In the genomic region with DNA sequence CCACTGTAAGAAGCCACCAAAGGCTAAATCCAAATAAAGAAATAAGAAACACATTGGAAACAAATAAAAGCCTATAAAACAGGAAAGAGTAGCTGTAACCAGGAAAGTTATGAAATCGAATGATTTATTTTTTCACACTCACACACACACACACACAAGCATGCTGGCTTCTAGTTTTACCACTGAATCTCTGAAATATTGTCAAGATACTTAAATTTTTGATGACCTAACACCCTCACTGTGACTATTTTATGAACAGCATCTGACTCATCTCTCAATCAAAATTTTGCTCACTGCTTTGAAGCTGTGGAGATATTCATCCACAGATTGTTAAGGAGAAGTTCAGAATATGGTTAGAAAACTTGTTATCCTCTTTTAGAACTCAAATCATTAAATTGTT, we compare ENCODE assay signal across 16 cellular contexts. TPM values are rescaled to one million over a fixed set of nuclear protein-coding genes. Genes with fewer than 3 reads are reported as not detected.
"Had no signal": no experiment of that assay in that cellular context is flagged by ENCODE, and none has a peak within 500 bp of the region (broad histone marks: within the 10 kb centered on the region; RNA-seq: fewer than 3 reads in every experiment).

No MANE protein-coding gene starts in this region.

- H3K9ac ChIP-seq: neural progenitor cell had no signal

- H3K9me3 ChIP-seq: thyroid gland had no signal

- H3K4me3 ChIP-seq: hepatocyte, neural progenitor cell, skin epidermis, thyroid gland had no signal

- H3K9me3 Mint-ChIP-seq: activated CD8-positive, alpha-beta T cell treated with anti-CD3 and anti-CD28 coated beads for 36 hours; activated T-helper 1 cell treated with anti-CD3 and anti-CD28 coated beads, Interleukin-12 subunit alpha, Interleukin-12 subunit beta, Interleukin-2, Interleukin-4 antibody, amounts not matched to agents 30 ng/mL and 10 ng/mL and 1 ng/mL, durations not matched to agents 14 hours and 24 hours and 36 hours; dendritic cell treated with granulocyte-macrophage colony-stimulating factor and Interleukin-4, amounts not matched to agents 40 ng/mL and 50 ng/mL, for 4 days; effector memory CD8-positive, alpha-beta T cell; mesothelial cell of epicardium; neural progenitor cell had no signal

- H3K27me3 ChIP-seq: hepatocyte, neural progenitor cell, thyroid gland had no signal

- H3K27ac ChIP-seq: epithelial cell of prostate, hepatocyte, neural progenitor cell, skin epidermis, thyroid gland had no signal

- H3K36me3 ChIP-seq: neural progenitor cell, thyroid gland had no signal

- H3K4me1 Mint-ChIP-seq: mesothelial cell of epicardium, neural progenitor cell had no signal

- H3K27me3 Mint-ChIP-seq: central memory CD8-positive, alpha-beta T cell; effector memory CD8-positive, alpha-beta T cell had no signal

- H3K4me3 Mint-ChIP-seq: activated CD8-positive, alpha-beta T cell treated with anti-CD3 and anti-CD28 coated beads for 36 hours; activated T-helper 1 cell treated with anti-CD3 and anti-CD28 coated beads, Interleukin-12 subunit alpha, Interleukin-12 subunit beta, Interleukin-2, Interleukin-4 antibody, amounts not matched to agents 30 ng/mL and 10 ng/mL and 1 ng/mL, durations not matched to agents 14 hours and 24 hours and 36 hours; central memory CD8-positive, alpha-beta T cell; dendritic cell treated with granulocyte-macrophage colony-stimulating factor and Interleukin-4, amounts not matched to agents 40 ng/mL and 50 ng/mL, for 4 days; effector memory CD8-positive, alpha-beta T cell; mesothelial cell of epicardium; neural progenitor cell had no signal

- H2AFZ ChIP-seq: hepatocyte, neural progenitor cell had no signal

- H3K27ac Mint-ChIP-seq: activated CD8-positive, alpha-beta T cell treated with anti-CD3 and anti-CD28 coated beads for 36 hours; activated T-helper 1 cell treated with anti-CD3 and anti-CD28 coated beads, Interleukin-12 subunit alpha, Interleukin-12 subunit beta, Interleukin-2, Interleukin-4 antibody, amounts not matched to agents 30 ng/mL and 10 ng/mL and 1 ng/mL, durations not matched to agents 14 hours and 24 hours and 36 hours; dendritic cell treated with granulocyte-macrophage colony-stimulating factor and Interleukin-4, amounts not matched to agents 40 ng/mL and 50 ng/mL, for 4 days; effector memory CD8-positive, alpha-beta T cell; mesothelial cell of epicardium; neural progenitor cell had no signal

- H3K4me1 ChIP-seq: neural progenitor cell, thyroid gland had no signal

- H3K4me2 ChIP-seq: hepatocyte, neural progenitor cell had no signal

- DNase-seq: activated CD4-positive, alpha-beta T cell treated with anti-CD3 and anti-CD28 coated beads for 4 hours; activated CD8-positive, alpha-beta memory T cell treated with anti-CD3 and anti-CD28 coated beads, Interleukin-2, amount 50 U/mL, for 48 hours; activated CD8-positive, alpha-beta T cell treated with anti-CD3 and anti-CD28 coated beads for 36 hours; activated naive CD4-positive, alpha-beta T cell treated with Interleukin-2 at 50 U/mL for 16 hours; effector memory CD8-positive, alpha-beta T cell; kidney glomerular epithelial cell; thyroid gland had no signal

- ATAC-seq: activated CD8-positive, alpha-beta T cell treated with anti-CD3 and anti-CD28 coated beads for 36 hours; effector memory CD8-positive, alpha-beta T cell had no signal

- H3K36me3 Mint-ChIP-seq: mesothelial cell of epicardium, neural progenitor cell had no signal

RNA-seq across cellular contexts. Expression of gene GABRB1, which starts 13.9 kb away (rescaled TPM):
- total RNA-seq: activated CD8-positive, alpha-beta T cell treated with anti-CD3 and anti-CD28 coated beads for 36 hours; activated T-helper 1 cell treated with anti-CD3 and anti-CD28 coated beads, Interleukin-12 subunit alpha, Interleukin-12 subunit beta, Interleukin-2, Interleukin-4 antibody, amounts not matched to agents 30 ng/mL and 10 ng/mL and 1 ng/mL, durations not matched to agents 14 hours and 24 hours and 36 hours; lower leg skin; mesothelial cell of epicardium had no signal

RNA-seq across cellular contexts. Expression of gene GABRA4, which starts 24.1 kb away (rescaled TPM):
- total RNA-seq: activated CD8-positive, alpha-beta T cell treated with anti-CD3 and anti-CD28 coated beads for 36 hours; activated T-helper 1 cell treated with anti-CD3 and anti-CD28 coated beads, Interleukin-12 subunit alpha, Interleukin-12 subunit beta, Interleukin-2, Interleukin-4 antibody, amounts not matched to agents 30 ng/mL and 10 ng/mL and 1 ng/mL, durations not matched to agents 14 hours and 24 hours and 36 hours; mesothelial cell of epicardium had no signal
